8 cellular contexts compared by ENCODE assay signal in the genomic region with DNA sequence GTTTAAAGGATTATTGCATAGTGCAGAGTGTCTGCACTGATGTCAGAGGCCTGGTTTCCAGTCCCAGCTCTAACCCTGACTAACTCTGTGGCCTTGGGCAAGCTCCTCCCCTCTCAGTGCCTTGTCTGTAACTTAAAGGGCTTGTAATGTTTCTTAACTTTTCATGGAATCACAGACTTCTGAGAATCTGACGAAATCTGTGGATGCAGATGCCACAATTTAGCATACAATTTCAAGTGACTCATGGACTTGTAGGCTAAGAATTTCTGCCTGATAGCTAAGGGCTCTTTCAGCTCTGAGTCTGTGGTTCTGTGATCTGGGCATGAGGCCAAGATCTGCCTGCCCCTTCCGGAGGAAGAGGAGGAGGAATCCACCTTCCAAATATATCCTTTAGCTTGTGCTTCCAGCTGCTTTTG.
DNase-seq lines count a peak whose midpoint lies in the region; ATAC-seq and TF ChIP-seq lines count a peak whose summit lies in the region.

No MANE protein-coding gene starts in this region.

- no peak for ATAC-seq in HG02642 (IDR thresholded peaks at IDR 0.05; ENCODE audit: poor library complexity, unreplicated experiment)

- H3K4me1 ChIP-seq in colonic mucosa (no peaks in the 10 kb centered on the region), mesendoderm (ENCODE audit: control insufficient read depth, low read depth, low read length) (no peaks in the 10 kb centered on the region), vagina (peaks cover 19% of the 10 kb centered on the region)

- no peak overlapping the region for H3K23ac ChIP-seq in mesendoderm (ENCODE audit: low read length)

- WGBS in mesendoderm (ENCODE audit: extremely low coverage, insufficient coverage, low lambda C conversion rate): no CpG with 5 or more reads among the region's 2 CpGs

- H4K8ac ChIP-seq in mesendoderm (ENCODE audit: low read depth, low read length): no peak overlapping the region

- no peak overlapping the region for H3K9ac ChIP-seq in colonic mucosa (ENCODE audit: low read depth in 2 of 2, low read length in 2 of 2)
- H3K9ac ChIP-seq in mesendoderm (ENCODE audit: low read length): no peak overlapping the region

- no peak overlapping the region for H4K5ac ChIP-seq in mesendoderm (ENCODE audit: low read length)

- H2BK15ac ChIP-seq in mesendoderm (replicated peaks; ENCODE audit: low read depth): no peak overlapping the region

- H3K79me2 ChIP-seq in mesendoderm (ENCODE audit: control insufficient read depth, insufficient read depth, low read length): no peaks in the 10 kb centered on the region

- H3K4me3 ChIP-seq in NB4 (ENCODE audit: low read depth, low read length): no peak overlapping the region
- H3K4me3 ChIP-seq in colonic mucosa: no peak overlapping the region
- no peak overlapping the region for H3K4me3 ChIP-seq in mesendoderm (ENCODE audit: low read length)
- H3K4me3 ChIP-seq in vagina: no peak overlapping the region

- no peak overlapping the region for H2AK5ac ChIP-seq in mesendoderm (ENCODE audit: low read length)

- no peak for TF ChIP-seq CTCF in NB4 (IDR thresholded peaks at IDR 0.05; ENCODE audit: low read depth, low read length)
- TF ChIP-seq CTCF in colonic mucosa (IDR thresholded peaks at IDR 0.05): no peak
- no peak for TF ChIP-seq CTCF in vagina (IDR thresholded peaks at IDR 0.05)

- no peak overlapping the region for H3K4ac ChIP-seq in mesendoderm (ENCODE audit: low read depth, low read length)

- intact Hi-C loops in colonic mucosa (cut with DNase I): no loop called here
- intact Hi-C loops in vagina (cut with DNase I): no loop called here

- H3K27ac ChIP-seq in colonic mucosa (no peak overlapping the region), mesendoderm (ENCODE audit: low read depth, low read length) (no peak overlapping the region), vagina (peak overlapping the region; percentile 68)

- H3K4me2 ChIP-seq in mesendoderm (ENCODE audit: low read length): no peak overlapping the region

- H3K36me3 ChIP-seq in colonic mucosa: no peaks in the 10 kb centered on the region
- H3K36me3 ChIP-seq in mesendoderm (ENCODE audit: control insufficient read depth, insufficient read depth, low read length): no peaks in the 10 kb centered on the region
- no peaks in the 10 kb centered on the region for H3K36me3 ChIP-seq in vagina

- H3K18ac ChIP-seq in mesendoderm (ENCODE audit: low read length): no peak overlapping the region

- no peak overlapping the region for H3K56ac ChIP-seq in mesendoderm (ENCODE audit: low read length)

- DNase-seq in AG20443 (ENCODE audit: low spot score): peak; percentile 67
- DNase-seq in NB4 (ENCODE audit: low read depth): peak; percentile 32
- DNase-seq in colonic mucosa: peak; percentile 29
- DNase-seq in mesendoderm: peak; percentile 72
- DNase-seq in vagina (ENCODE audit: extremely low spot score in 2 of 2): no peak
- no peak for DNase-seq in NCI-H226
- DNase-seq in NCI-H2029 treated with DMSO at 0.1 percent for 48 hours (lab: John Stamatoyannopoulos, UW): no peak

- peaks cover 4% of the 10 kb centered on the region for H3K27me3 ChIP-seq in colonic mucosa
- H3K27me3 ChIP-seq in mesendoderm (ENCODE audit: insufficient read depth, low read length, poor library complexity): no peaks in the 10 kb centered on the region
- no peaks in the 10 kb centered on the region for H3K27me3 ChIP-seq in vagina

- no peaks in the 10 kb centered on the region for H3K79me1 ChIP-seq in mesendoderm (ENCODE audit: low read length)

- no peaks in the 10 kb centered on the region for H3K9me3 ChIP-seq in colonic mucosa
- H3K9me3 ChIP-seq in vagina: no peaks in the 10 kb centered on the region

- no peak overlapping the region for H2BK120ac ChIP-seq in mesendoderm (ENCODE audit: low read depth, low read length)

- no peak overlapping the region for H2BK5ac ChIP-seq in mesendoderm (ENCODE audit: low read length)

- TF ChIP-seq POLR2A in NB4 (IDR thresholded peaks at IDR 0.05; ENCODE audit: extremely low read depth, insufficient read length) (no peak), vagina (IDR thresholded peaks at IDR 0.05) (no peak)

Comparison
In these comparisons a context has a peak if more than half of its experiments do, and no peak if none do; other contexts are left out.
1. DNase-seq: peak in AG20443 (single experiment), NB4 (single experiment), colonic mucosa (single experiment) and mesendoderm (single experiment); none in vagina (0 of 2), NCI-H226 (single experiment) and NCI-H2029 treated with DMSO at 0.1 percent for 48 hours (single experiment).